In genomic region chr2:84781942-84782716, GRCh38 we compare ENCODE assay signal across 7 cellular contexts.
DNase-seq lines count a peak whose midpoint lies in the region; ATAC-seq and TF ChIP-seq lines count a peak whose summit lies in the region.

No MANE protein-coding gene starts in this region.

- peaks cover 24% of the 10 kb centered on the region for H3K36me3 Mint-ChIP-seq in activated CD4-positive, alpha-beta T cell treated with anti-CD3 and anti-CD28 coated beads, Interleukin-2, amount 10 ng/mL, durations not matched to agents 7 days and 5 days (ENCODE audit: low read depth)
- peaks cover 11 to 23% (median 11%) of the 10 kb centered on the region in 3 donors for H3K36me3 Mint-ChIP-seq in immature natural killer cell

- TF ChIP-seq CTCF in stomach (IDR thresholded peaks at IDR 0.05): no peak

- intact Hi-C loops in stomach (cut with DNase I; ENCODE audit: low total_unique reads): no loop called here

- no peaks in the 10 kb centered on the region for H3K27me3 Mint-ChIP-seq in activated CD4-positive, alpha-beta T cell treated with anti-CD3 and anti-CD28 coated beads, Interleukin-2, amount 10 ng/mL, durations not matched to agents 7 days and 5 days
- H3K27me3 Mint-ChIP-seq in immature natural killer cell (ENCODE audit: low read depth in 3 of 3): peaks cover 3 to 9% (median 8%) of the 10 kb centered on the region in 3 donors

- POLR2A ChIA-PET in activated CD4-positive, alpha-beta T cell treated with anti-CD3 and anti-CD28 coated beads, Interleukin-2, amount 10 ng/mL, durations not matched to agents 7 days and 5 days (lab: Charles Lee): no interaction called here

- H3K4me1 ChIP-seq in stomach: peaks cover 0 to 6% (median 0%) of the 10 kb centered on the region in 4 donors

- no peaks in the 10 kb centered on the region for H3K9me3 ChIP-seq in stomach

- peak; percentile 76 for DNase-seq in activated CD4-positive, alpha-beta T cell treated with anti-CD3 and anti-CD28 coated beads, Interleukin-2, amount 10 ng/mL, durations not matched to agents 7 days and 5 days
- DNase-seq in immature natural killer cell (peak; percentile 63 to 70 (median 68)), stomach (peak; percentile 33), NCI-H748 (lab: John Stamatoyannopoulos, UW; ENCODE audit: unreplicated experiment) (no peak), ureter (ENCODE audit: low spot score) (no peak)

- H3K27ac Mint-ChIP-seq in activated CD4-positive, alpha-beta T cell treated with anti-CD3 and anti-CD28 coated beads, Interleukin-2, amount 10 ng/mL, durations not matched to agents 7 days and 5 days: peak overlapping the region; percentile 96
- peak overlapping the region; percentile 90 to 98 (median 94) for H3K27ac Mint-ChIP-seq in immature natural killer cell

- ATAC-seq in GM19463 (IDR thresholded peaks at IDR 0.05; ENCODE audit: unreplicated experiment) (peak; percentile 83), HG03432 (IDR thresholded peaks at IDR 0.05; ENCODE audit: unreplicated experiment) (peak; percentile 86)

- peaks cover 34% of the 10 kb centered on the region for H3K9me3 Mint-ChIP-seq in activated CD4-positive, alpha-beta T cell treated with anti-CD3 and anti-CD28 coated beads, Interleukin-2, amount 10 ng/mL, durations not matched to agents 7 days and 5 days
- peaks cover 0 to 1% (median 0%) of the 10 kb centered on the region in 6 donors for H3K9me3 Mint-ChIP-seq in immature natural killer cell

- peak overlapping the region; percentile 65 for H3K4me3 Mint-ChIP-seq in activated CD4-positive, alpha-beta T cell treated with anti-CD3 and anti-CD28 coated beads, Interleukin-2, amount 10 ng/mL, durations not matched to agents 7 days and 5 days
- H3K4me3 Mint-ChIP-seq in immature natural killer cell: peak overlapping the region; percentile 77 to 85 (median 79)

- H3K4me1 Mint-ChIP-seq in activated CD4-positive, alpha-beta T cell treated with anti-CD3 and anti-CD28 coated beads, Interleukin-2, amount 10 ng/mL, durations not matched to agents 7 days and 5 days: peaks cover 77% of the 10 kb centered on the region
- H3K4me1 Mint-ChIP-seq in immature natural killer cell: peaks cover 64 to 69% of the 10 kb centered on the region in 2 donors

- H3K4me3 ChIP-seq in stomach: no peak overlapping the region

- H3K27ac ChIP-seq in stomach: peak overlapping the region in 4 of 5 donors; percentile 7 to 43 (median 18)

- no peak for TF ChIP-seq POLR2A in stomach (IDR thresholded peaks at IDR 0.05)

- WGBS in stomach, 5 donors: 29 to 49% (median 43%) methylated on average over 3 of the region's 3 CpGs

- H3K36me3 ChIP-seq in stomach: no peaks in the 10 kb centered on the region

- no peaks in the 10 kb centered on the region for H3K27me3 ChIP-seq in stomach

- CTCF ChIA-PET in activated CD4-positive, alpha-beta T cell treated with anti-CD3 and anti-CD28 coated beads, Interleukin-2, amount 10 ng/mL, durations not matched to agents 7 days and 5 days (lab: Charles Lee): interaction anchor here (1.4 to 1.6 kb wide), 2 partner anchors 13 to 144 kb away, joined by 4 to 5 read pairs; no protein-coding TSS in a partner anchor

- no peak for TF ChIP-seq EP300 in stomach (IDR thresholded peaks at IDR 0.05)

Comparison
In these comparisons a context has a peak if more than half of its experiments do, and no peak if none do; other contexts are left out.
1. DNase-seq: peak in activated CD4-positive, alpha-beta T cell treated with anti-CD3 and anti-CD28 coated beads, Interleukin-2, amount 10 ng/mL, durations not matched to agents 7 days and 5 days (single experiment), immature natural killer cell (3 of 3) and stomach (single experiment); none in NCI-H748 (single experiment) and ureter (single experiment).